26 cellular contexts compared by ENCODE assay signal in genomic region chr16:84637709-84638108, GRCh38. TPM values are rescaled to one million over a fixed set of nuclear protein-coding genes. Genes with fewer than 3 reads are reported as not detected.
DNase-seq lines count a peak whose midpoint lies in the region; ATAC-seq, FAIRE-seq and TF ChIP-seq lines count a peak whose summit lies in the region.
"Had no signal": no experiment of that assay in that cellular context is flagged by ENCODE, and none has a peak within 500 bp of the region (broad histone marks: within the 10 kb centered on the region; RNA-seq: fewer than 3 reads in every experiment).

No MANE protein-coding gene starts in this region.

- no peak for TF ChIP-seq CTCF in HepG2 (CRISPR knock-in tag; IDR thresholded peaks at IDR 0.05)
- TF ChIP-seq CTCF in right lobe of liver (IDR thresholded peaks at IDR 0.05), result no peak
- no peak for TF ChIP-seq CTCF in endothelial cell (IDR thresholded peaks at IDR 0.05; ENCODE audit: unreplicated experiment)

- no peak for TF ChIP-seq EP300 in HepG2 (IDR thresholded peaks at IDR 0.05; ENCODE audit: low read depth in 2 of 2, low read length in 2 of 2)
- no peak for TF ChIP-seq EP300 in HepG2 (CRISPR knock-in tag; IDR thresholded peaks at IDR 0.05; ENCODE audit: borderline replicate concordance)

- H3K36me3 Mint-ChIP-seq in memory B cell (no peaks in the 10 kb centered on the region), endothelial cell (ENCODE audit: low read depth, unreplicated experiment) (no peaks in the 10 kb centered on the region)
- H3K36me3 Mint-ChIP-seq: CD4-positive, CD25-positive, alpha-beta regulatory T cell had no signal

- no peaks in the 10 kb centered on the region for H3K9me3 ChIP-seq in HepG2 (ENCODE audit: low read length)
- no peaks in the 10 kb centered on the region for H3K9me3 ChIP-seq in right lobe of liver
- no peaks in the 10 kb centered on the region for H3K9me3 ChIP-seq in SJCRH30 (replicated peaks)
- H3K9me3 ChIP-seq: BE2C had no signal

- H3K36me3 ChIP-seq in HepG2 (replicated peaks in 1 of 2; ENCODE audit: control insufficient read depth in 1 of 2, insufficient read depth in 2 of 2, low read length in 2 of 2) (no peaks in the 10 kb centered on the region), right lobe of liver (no peaks in the 10 kb centered on the region), SJCRH30 (no peaks in the 10 kb centered on the region)
- H3K36me3 ChIP-seq: BE2C had no signal

- FAIRE-seq in HepG2 (lab: Jason Lieb, UNC), result no peak
- FAIRE-seq: D721Med, G401.6, H1 had no signal

- POLR2A ChIA-PET in HepG2 (lab: Yijun Ruan, JAX), result interaction anchor here (1.2 kb wide), 1 partner anchor 11 kb away, joined by 3 read pairs; the partner anchor contains the start of gene KLHL36

- CTCF ChIA-PET in HepG2 (lab: Yijun Ruan, JAX; ENCODE audit: low intra/inter-chr PET ratio, low total read pairs), result no interaction called here

- H3K4me2 ChIP-seq in HepG2 (ENCODE audit: low read depth, low read length), result 0 out of 2 replicates have a peak overlapping the region, but pooled peaks have one; percentile 9
- H3K4me2 ChIP-seq: PC-9 had no signal

- H3K27me3 ChIP-seq in HepG2 (ENCODE audit: control insufficient read depth in 1 of 2, insufficient read depth in 2 of 2, low read length in 2 of 2) (0 out of 5 replicates have a peak, but pooled peaks cover 0 to 13% of the 10 kb centered on the region in 2 experiments), right lobe of liver (no peaks in the 10 kb centered on the region), SJCRH30 (no peaks in the 10 kb centered on the region)
- H3K27me3 ChIP-seq: BE2C had no signal

- H3K9ac ChIP-seq in HepG2 (ENCODE audit: insufficient read depth, low read depth, low read length), result no peak overlapping the region

- no peak overlapping the region for H2AFZ ChIP-seq in HepG2 (ENCODE audit: low read length)
- H2AFZ ChIP-seq: PC-9 had no signal

- TF ChIP-seq POLR2A in HepG2 (IDR thresholded peaks at IDR 0.05; ENCODE audit: insufficient read depth in 1 of 2, low read depth in 2 of 2, low read length in 2 of 2) (no peak), right lobe of liver (IDR thresholded peaks at IDR 0.05) (no peak)

- intact Hi-C loops in HepG2 (cut with micrococcal nuclease; ENCODE audit: unreplicated experiment), result no loop called here
- intact Hi-C loops in right lobe of liver (cut with DNase I), result no loop called here

- H3K27me3 Mint-ChIP-seq in memory B cell (no peaks in the 10 kb centered on the region), endothelial cell (ENCODE audit: unreplicated experiment) (peaks cover 1% of the 10 kb centered on the region)
- H3K27me3 Mint-ChIP-seq: CD4-positive, CD25-positive, alpha-beta regulatory T cell had no signal

- H3K9me3 Mint-ChIP-seq in memory B cell, result no peaks in the 10 kb centered on the region
- H3K9me3 Mint-ChIP-seq in endothelial cell (ENCODE audit: unreplicated experiment), result no peaks in the 10 kb centered on the region
- H3K9me3 Mint-ChIP-seq: CD4-positive, CD25-positive, alpha-beta regulatory T cell had no signal

- no peak for DNase-seq in HepG2 (ENCODE audit: low spot score)
- DNase-seq in right lobe of liver, result no peak
- DNase-seq in SJCRH30, result no peak
- no peak for DNase-seq in memory B cell (ENCODE audit: low spot score in 2 of 2)
- DNase-seq in germinal center (ENCODE audit: low spot score), result no peak
- DNase-seq in endothelial cell (ENCODE audit: low spot score), result no peak
- no peak for DNase-seq in activated effector memory CD4-positive, alpha-beta T cell treated with anti-CD3 and anti-CD28 coated beads, Interleukin-2, amount 50 U/mL, for 16 hours
- DNase-seq: 8988T; ACHN; CD4-positive, CD25-positive, alpha-beta regulatory T cell; DMS53; HCEC 1CT; Kasumi-1; NCI-H1092 treated with DMSO at 0.1 percent for 48 hours; NCI-H1436; NCI-H187 treated with DMSO at 0.1 percent for 48 hours; NCI-H2107; NCI-H774; PC-9; SHP77 had no signal

- H3K27ac ChIP-seq in HepG2 (ENCODE audit: extremely low read length, insufficient read depth, low read length) (no peak overlapping the region), right lobe of liver (no peak overlapping the region), SJCRH30 (peak overlapping the region; percentile 50)
- H3K27ac ChIP-seq: PC-9, SK-N-MC had no signal

- H3K27ac Mint-ChIP-seq in memory B cell, result peak overlapping the region; percentile 82
- no peak overlapping the region for H3K27ac Mint-ChIP-seq in endothelial cell (ENCODE audit: unreplicated experiment)

- H3K4me3 ChIP-seq in HepG2 (replicated peaks in 1 of 3; ENCODE audit: insufficient read depth in 1 of 3, low read depth in 2 of 3, low read length in 3 of 3) (no peak overlapping the region), right lobe of liver (no peak overlapping the region), SJCRH30 (no peak overlapping the region)
- H3K4me3 ChIP-seq: PC-9, SK-N-MC had no signal

- H4K20me1 ChIP-seq in HepG2 (ENCODE audit: insufficient read depth, low read length), result no peaks in the 10 kb centered on the region

- no TSS peak for BruUV-seq in HepG2 (replicated peaks; lab: Mats Ljungman, UMichigan)

- no peak for ATAC-seq in HepG2
- ATAC-seq in right lobe of liver, result no peak
- no peak for ATAC-seq in memory B cell (ENCODE audit: low read depth)
- ATAC-seq in GM18498 (IDR thresholded peaks at IDR 0.05; ENCODE audit: unreplicated experiment), result no peak

- no peak for TF ChIP-seq RAD21 in HepG2 (CRISPR knock-in tag; IDR thresholded peaks at IDR 0.05)

- H3K4me1 ChIP-seq in HepG2 (ENCODE audit: insufficient read depth, low read length), result peaks cover 48% of the 10 kb centered on the region
- H3K4me1 ChIP-seq in right lobe of liver, result peaks cover 0 to 11% (median 5%) of the 10 kb centered on the region in 4 donors
- H3K4me1 ChIP-seq in SJCRH30, result peaks cover 25% of the 10 kb centered on the region

- WGBS in HepG2 (ENCODE audit: low lambda C conversion rate), result 47% methylated on average over 4 of the region's 4 CpGs
- 85% methylated on average over 4 of the region's 4 CpGs for WGBS in right lobe of liver (ENCODE audit: insufficient coverage, low coverage, low lambda C conversion rate, missing lambda C conversion rate)

- H3K4me3 Mint-ChIP-seq in memory B cell (no peak overlapping the region), endothelial cell (ENCODE audit: unreplicated experiment) (no peak overlapping the region)
- H3K4me3 Mint-ChIP-seq: CD4-positive, CD25-positive, alpha-beta regulatory T cell had no signal

- in situ Hi-C loops in HepG2 (cut with HindIII; ENCODE audit: extremely low pct_ligation_motif_present, low pct_unique_long_range_greater_than_20kb), result no loop called here

- H3K79me2 ChIP-seq in HepG2 (ENCODE audit: insufficient read depth, low read length), result no peaks in the 10 kb centered on the region

- H3K4me1 Mint-ChIP-seq in memory B cell (peaks cover 44% of the 10 kb centered on the region), endothelial cell (ENCODE audit: unreplicated experiment) (peaks cover 6% of the 10 kb centered on the region)

RNA-seq across cellular contexts. Expression of gene KLHL36, which starts 10.6 kb away (rescaled TPM):
- total RNA-seq in HepG2 (2016; rRNA removed; fragmentation: Illumina TruSeq; extraction: Trizol) (23.6 and 24.3 TPM in 2 replicates), right lobe of liver (10 to 100 TPM; 20.1 to 31.3 (median 21.9) TPM), endothelial cell (ENCODE audit: unreplicated experiment) (40.8 TPM)
- total RNA-seq in HepG2 (2016; cell fraction: cytosol; rRNA removed; fragmentation: Illumina TruSeq; extraction: Trizol; ENCODE audit: low read depth), result 5.2 and 5.7 TPM in 2 replicates
- 19.7 and 25.5 TPM in 2 replicates for total RNA-seq in HepG2 (2016; cell fraction: insoluble cytoplasmic fraction; rRNA removed; fragmentation: Illumina TruSeq; extraction: Trizol)
- 13.6 and 13.8 TPM in 2 replicates for total RNA-seq in HepG2 (2016; cell fraction: membrane; rRNA removed; fragmentation: Illumina TruSeq; extraction: Trizol)
- 19.3 and 23.7 TPM in 2 replicates for total RNA-seq in HepG2 (2016; cell fraction: nucleus; rRNA removed; fragmentation: Illumina TruSeq; extraction: Trizol)
- polyA plus RNA-seq in HepG2 (2011; rRNA removed), result 26.0 and 34.9 TPM in 2 replicates
- 19.5 and 24.5 TPM in 2 replicates for polyA plus RNA-seq in HepG2 (2011; cell fraction: cytosol; rRNA removed)
- 101 and 113 TPM in 2 replicates for polyA plus RNA-seq in HepG2 (2011; cell fraction: nucleus; rRNA removed)
- polyA plus RNA-seq in HepG2 (2012), result 13.5 and 16.7 TPM in 2 replicates
- 3.3 and 4.5 TPM in 2 replicates for polyA plus RNA-seq in HepG2 (2016; cell fraction: cytosol; fragmentation: Illumina TruSeq; extraction: Trizol; ENCODE audit: low read depth)
- polyA plus RNA-seq in HepG2 (2016; cell fraction: insoluble cytoplasmic fraction; fragmentation: Illumina TruSeq; extraction: Trizol; ENCODE audit: low read depth), result 12.0 and 13.5 TPM in 2 replicates
- polyA plus RNA-seq in HepG2 (2016; cell fraction: membrane; fragmentation: Illumina TruSeq; extraction: Trizol; ENCODE audit: low read depth), result 5.3 and 6.0 TPM in 2 replicates
- polyA plus RNA-seq in HepG2 (2016; cell fraction: nucleus; fragmentation: Illumina TruSeq; extraction: Trizol; ENCODE audit: insufficient read depth, low read depth), result 30.5 and 31.5 TPM in 2 replicates
- 18.8 and 92.4 TPM in 2 replicates for polyA minus RNA-seq in HepG2 (2011; rRNA and poly(A)+ RNA removed; ENCODE audit: low replicate concordance)
- 32.9 and 39.6 TPM in 2 replicates for polyA minus RNA-seq in HepG2 (2011; cell fraction: cytosol; rRNA and poly(A)+ RNA removed)
- polyA minus RNA-seq in HepG2 (2011; cell fraction: nucleus; rRNA and poly(A)+ RNA removed), result 40.4 and 48.1 TPM in 2 replicates
- 9.5 and 10.1 TPM in 2 replicates for total RNA-seq in SJCRH30 (2014; rRNA removed; shearing (Covaris generic))

RNA-seq across cellular contexts. Expression of gene COTL1, which starts 19.8 kb away (rescaled TPM):
- total RNA-seq in HepG2 (2016; rRNA removed; fragmentation: Illumina TruSeq; extraction: Trizol) (8.6 and 8.7 TPM in 2 replicates), right lobe of liver (10 to 100 TPM; 12.4 to 51.0 (median 18.6) TPM), endothelial cell (ENCODE audit: unreplicated experiment) (87.3 TPM)
- 5.8 and 8.7 TPM in 2 replicates for total RNA-seq in HepG2 (2016; cell fraction: cytosol; rRNA removed; fragmentation: Illumina TruSeq; extraction: Trizol; ENCODE audit: low read depth)
- total RNA-seq in HepG2 (2016; cell fraction: insoluble cytoplasmic fraction; rRNA removed; fragmentation: Illumina TruSeq; extraction: Trizol), result 7.3 and 9.2 TPM in 2 replicates
- total RNA-seq in HepG2 (2016; cell fraction: membrane; rRNA removed; fragmentation: Illumina TruSeq; extraction: Trizol), result 14.0 and 18.2 TPM in 2 replicates
- total RNA-seq in HepG2 (2016; cell fraction: nucleus; rRNA removed; fragmentation: Illumina TruSeq; extraction: Trizol), result 3.7 and 4.3 TPM in 2 replicates
- polyA plus RNA-seq in HepG2 (2011; rRNA removed), result 9.7 and 16.9 TPM in 2 replicates
- 8.5 and 16.0 TPM in 2 replicates for polyA plus RNA-seq in HepG2 (2011; cell fraction: cytosol; rRNA removed)
- 5.1 and 7.3 TPM in 2 replicates for polyA plus RNA-seq in HepG2 (2011; cell fraction: nucleus; rRNA removed)
- 8.5 and 17.2 TPM in 2 replicates for polyA plus RNA-seq in HepG2 (2012)
- polyA plus RNA-seq in HepG2 (2016; cell fraction: cytosol; fragmentation: Illumina TruSeq; extraction: Trizol; ENCODE audit: low read depth), result 15.3 and 18.5 TPM in 2 replicates
- polyA plus RNA-seq in HepG2 (2016; cell fraction: insoluble cytoplasmic fraction; fragmentation: Illumina TruSeq; extraction: Trizol; ENCODE audit: low read depth), result 17.5 and 21.2 TPM in 2 replicates
- 23.1 and 28.6 TPM in 2 replicates for polyA plus RNA-seq in HepG2 (2016; cell fraction: membrane; fragmentation: Illumina TruSeq; extraction: Trizol; ENCODE audit: low read depth)
- polyA plus RNA-seq in HepG2 (2016; cell fraction: nucleus; fragmentation: Illumina TruSeq; extraction: Trizol; ENCODE audit: insufficient read depth, low read depth), result 10.8 and 11.4 TPM in 2 replicates
- 13.8 and 51.4 TPM in 2 replicates for polyA minus RNA-seq in HepG2 (2011; rRNA and poly(A)+ RNA removed; ENCODE audit: low replicate concordance)
- 3.7 and 9.1 TPM in 2 replicates for polyA minus RNA-seq in HepG2 (2011; cell fraction: cytosol; rRNA and poly(A)+ RNA removed)
- 3.7 and 4.8 TPM in 2 replicates for polyA minus RNA-seq in HepG2 (2011; cell fraction: nucleus; rRNA and poly(A)+ RNA removed)
- 24.8 and 25.8 TPM in 2 replicates for total RNA-seq in SJCRH30 (2014; rRNA removed; shearing (Covaris generic))
